Comparison of ENCODE assay signal across 15 cellular contexts in genomic region chr3:9747267-9747666, GRCh38. TPM values are rescaled to one million over a fixed set of nuclear protein-coding genes. Genes with fewer than 3 reads are reported as not detected.
DNase-seq lines count a peak whose midpoint lies in the region; ATAC-seq and TF ChIP-seq lines count a peak whose summit lies in the region.
"Had no signal": no experiment of that assay in that cellular context is flagged by ENCODE, and none has a peak within 500 bp of the region (broad histone marks: within the 10 kb centered on the region; RNA-seq: fewer than 3 reads in every experiment).

No MANE protein-coding gene starts in this region.

- H3K4me1 Mint-ChIP-seq in activated CD4-positive, alpha-beta memory T cell treated with anti-CD3 and anti-CD28 coated beads for 36 hours (ENCODE audit: low read depth): peaks cover 39% of the 10 kb centered on the region
- H3K4me1 Mint-ChIP-seq in activated CD4-positive, alpha-beta memory T cell treated with anti-CD3 and anti-CD28 coated beads, Interleukin-2, amount 10 ng/mL, durations not matched to agents 7 days and 5 days: peaks cover 44% of the 10 kb centered on the region
- peaks cover 18% of the 10 kb centered on the region for H3K4me1 Mint-ChIP-seq in neural progenitor cell

- CTCF ChIA-PET in activated CD4-positive, alpha-beta memory T cell treated with anti-CD3 and anti-CD28 coated beads for 36 hours (lab: Charles Lee): no interaction called here
- CTCF ChIA-PET in activated CD4-positive, alpha-beta memory T cell treated with anti-CD3 and anti-CD28 coated beads, Interleukin-2, amount 10 ng/mL, durations not matched to agents 7 days and 5 days (lab: Charles Lee): interaction anchor here (1.8 kb wide), 1 partner anchor 16 kb away, joined by 4 read pairs; the partner anchor contains the start of gene BRPF1

- TF ChIP-seq POLR2A in NB4 (IDR thresholded peaks at IDR 0.05; ENCODE audit: extremely low read depth, insufficient read length): no peak

- peak overlapping the region; percentile 74 for H3K27ac Mint-ChIP-seq in activated CD4-positive, alpha-beta memory T cell treated with anti-CD3 and anti-CD28 coated beads for 36 hours
- H3K27ac Mint-ChIP-seq in activated CD4-positive, alpha-beta memory T cell treated with anti-CD3 and anti-CD28 coated beads, Interleukin-2, amount 10 ng/mL, durations not matched to agents 7 days and 5 days: no peak overlapping the region
- H3K27ac Mint-ChIP-seq in neural progenitor cell: no peak overlapping the region

- H3K4me2 ChIP-seq in smooth muscle cell (peak overlapping the region; percentile 56), neural progenitor cell (no peak overlapping the region)

- peaks cover 7% of the 10 kb centered on the region for H3K79me2 ChIP-seq in smooth muscle cell (ENCODE audit: low read depth)
- H3K79me2 ChIP-seq in neural progenitor cell (ENCODE audit: low read depth): peaks cover 16% of the 10 kb centered on the region

- H3K4me1 ChIP-seq in smooth muscle cell (ENCODE audit: low read depth): peaks cover 10% of the 10 kb centered on the region
- peaks cover 4% of the 10 kb centered on the region for H3K4me1 ChIP-seq in neural progenitor cell
- H3K4me1 ChIP-seq: SJCRH30 had no signal

- H3K36me3 ChIP-seq in smooth muscle cell (ENCODE audit: low read depth) (no peaks in the 10 kb centered on the region), neural progenitor cell (no peaks in the 10 kb centered on the region)

- H3K36me3 Mint-ChIP-seq in activated CD4-positive, alpha-beta memory T cell treated with anti-CD3 and anti-CD28 coated beads for 36 hours: peaks cover 67% of the 10 kb centered on the region
- H3K36me3 Mint-ChIP-seq in activated CD4-positive, alpha-beta memory T cell treated with anti-CD3 and anti-CD28 coated beads, Interleukin-2, amount 10 ng/mL, durations not matched to agents 7 days and 5 days (ENCODE audit: low read depth): peaks cover 78% of the 10 kb centered on the region
- H3K36me3 Mint-ChIP-seq in neural progenitor cell: peaks cover 34% of the 10 kb centered on the region

- H3K9me3 Mint-ChIP-seq in activated CD4-positive, alpha-beta memory T cell treated with anti-CD3 and anti-CD28 coated beads for 36 hours: no peaks in the 10 kb centered on the region
- no peaks in the 10 kb centered on the region for H3K9me3 Mint-ChIP-seq in activated CD4-positive, alpha-beta memory T cell treated with anti-CD3 and anti-CD28 coated beads, Interleukin-2, amount 10 ng/mL, durations not matched to agents 7 days and 5 days
- no peaks in the 10 kb centered on the region for H3K9me3 Mint-ChIP-seq in neural progenitor cell

- no peak for ATAC-seq in GM21515 (IDR thresholded peaks at IDR 0.05; ENCODE audit: unreplicated experiment)

- H3K27me3 ChIP-seq in smooth muscle cell (ENCODE audit: low read depth) (no peaks in the 10 kb centered on the region), neural progenitor cell (no peaks in the 10 kb centered on the region)
- H3K27me3 ChIP-seq: neutrophil, SJCRH30 had no signal

- no peak overlapping the region for H2AFZ ChIP-seq in smooth muscle cell (ENCODE audit: low read depth)
- H2AFZ ChIP-seq in neural progenitor cell (replicated peaks): no peak overlapping the region

- WGBS in smooth muscle cell (ENCODE audit: low lambda C conversion rate): 84% methylated on average over 8 of the region's 8 CpGs

- H3K4me3 Mint-ChIP-seq in activated CD4-positive, alpha-beta memory T cell treated with anti-CD3 and anti-CD28 coated beads for 36 hours: no peak overlapping the region
- H3K4me3 Mint-ChIP-seq in activated CD4-positive, alpha-beta memory T cell treated with anti-CD3 and anti-CD28 coated beads, Interleukin-2, amount 10 ng/mL, durations not matched to agents 7 days and 5 days: no peak overlapping the region
- H3K4me3 Mint-ChIP-seq in neural progenitor cell: no peak overlapping the region

- no peaks in the 10 kb centered on the region for H4K20me1 ChIP-seq in smooth muscle cell (ENCODE audit: low read depth)
- H4K20me1 ChIP-seq in neural progenitor cell (ENCODE audit: low read depth): no peaks in the 10 kb centered on the region

- H3K9ac ChIP-seq in smooth muscle cell (ENCODE audit: low read depth) (no peak overlapping the region), neural progenitor cell (no peak overlapping the region)

- TF ChIP-seq CTCF in NB4 (IDR thresholded peaks at IDR 0.05; ENCODE audit: low read depth, low read length): no peak
- TF ChIP-seq CTCF in smooth muscle cell (IDR thresholded peaks at IDR 0.05; ENCODE audit: borderline replicate concordance, insufficient read depth, poor library complexity, severe bottlenecking): no peak
- no peak for TF ChIP-seq CTCF in neural progenitor cell (IDR thresholded peaks at IDR 0.05)

- H3K27ac ChIP-seq in smooth muscle cell (ENCODE audit: low read depth) (peak overlapping the region; percentile 71), neural progenitor cell (no peak overlapping the region)
- H3K27ac ChIP-seq: neutrophil, SJCRH30, skin epidermis had no signal

- POLR2A ChIA-PET in activated CD4-positive, alpha-beta memory T cell treated with anti-CD3 and anti-CD28 coated beads for 36 hours (lab: Charles Lee): interaction anchor here (1.4 kb wide), 1 partner anchor 15 kb away, joined by 3 read pairs; no protein-coding TSS in a partner anchor
- POLR2A ChIA-PET in activated CD4-positive, alpha-beta memory T cell treated with anti-CD3 and anti-CD28 coated beads, Interleukin-2, amount 10 ng/mL, durations not matched to agents 7 days and 5 days (lab: Charles Lee): interaction anchor here (5.8 to 11.9 kb wide), 2 partner anchors 14 to 45 kb away, joined by 59 to 158 read pairs; partner anchors contain the start of genes ARPC4, BRPF1 and TADA3

- H3F3A ChIP-seq in smooth muscle cell (ENCODE audit: low read depth) (peaks cover 28% of the 10 kb centered on the region), neural progenitor cell (ENCODE audit: low read depth) (peaks cover 27% of the 10 kb centered on the region)

- H3K9me3 ChIP-seq in smooth muscle cell (replicated peaks; ENCODE audit: low read depth): no peaks in the 10 kb centered on the region
- no peaks in the 10 kb centered on the region for H3K9me3 ChIP-seq in neural progenitor cell (ENCODE audit: low read depth)
- H3K9me3 ChIP-seq: neutrophil, SJCRH30 had no signal

- DNase-seq in activated CD4-positive, alpha-beta memory T cell treated with anti-CD3 and anti-CD28 coated beads for 36 hours: peak; percentile 27
- DNase-seq in activated CD4-positive, alpha-beta memory T cell treated with anti-CD3 and anti-CD28 coated beads, Interleukin-2, amount 10 ng/mL, durations not matched to agents 7 days and 5 days: no peak
- DNase-seq in NB4 (ENCODE audit: low read depth) (peak; percentile 68), dermis blood vessel endothelial cell (peak; percentile 77), smooth muscle cell (lab: John Stamatoyannopoulos, UW; ENCODE audit: unreplicated experiment) (no peak), SKM-1 (lab: John Stamatoyannopoulos, UW; ENCODE audit: unreplicated experiment) (no peak), neural progenitor cell (ENCODE audit: low spot score) (no peak)
- DNase-seq: 8988T, H7, mammary epithelial cell, SJCRH30 had no signal

- H3K4me3 ChIP-seq in NB4 (ENCODE audit: low read depth, low read length): no peak overlapping the region
- no peak overlapping the region for H3K4me3 ChIP-seq in smooth muscle cell
- no peak overlapping the region for H3K4me3 ChIP-seq in neural progenitor cell
- H3K4me3 ChIP-seq: SJCRH30, skin epidermis had no signal

- intact Hi-C loops in activated CD4-positive, alpha-beta memory T cell treated with anti-CD3 and anti-CD28 coated beads for 36 hours (cut with micrococcal nuclease): no loop called here

- H3K27me3 Mint-ChIP-seq in activated CD4-positive, alpha-beta memory T cell treated with anti-CD3 and anti-CD28 coated beads for 36 hours: no peaks in the 10 kb centered on the region
- H3K27me3 Mint-ChIP-seq in activated CD4-positive, alpha-beta memory T cell treated with anti-CD3 and anti-CD28 coated beads, Interleukin-2, amount 10 ng/mL, durations not matched to agents 7 days and 5 days: no peaks in the 10 kb centered on the region
- peaks cover 4% of the 10 kb centered on the region for H3K27me3 Mint-ChIP-seq in neural progenitor cell (ENCODE audit: insufficient read depth, low read depth)

RNA-seq across cellular contexts. Expression of gene OGG1, which starts 2.5 kb away (rescaled TPM):
- 10 to 100 TPM; 35.7 to 36.5 TPM for total RNA-seq in activated CD4-positive, alpha-beta memory T cell treated with anti-CD3 and anti-CD28 coated beads for 36 hours
- total RNA-seq in activated CD4-positive, alpha-beta memory T cell treated with anti-CD3 and anti-CD28 coated beads, Interleukin-2, amount 10 ng/mL, durations not matched to agents 7 days and 5 days: 10 to 100 TPM; 29.5 to 34.3 TPM
- total RNA-seq in dermis blood vessel endothelial cell (15.5 and 16.6 TPM in 2 replicates), smooth muscle cell (13.4 and 16.0 TPM in 2 replicates), neural progenitor cell (ENCODE audit: low replicate concordance) (15.8 and 33.8 TPM in 2 replicates)
- polyA plus RNA-seq in smooth muscle cell: 22.3 and 24.6 TPM in 2 replicates

RNA-seq across cellular contexts. Expression of gene BRPF1, which starts 15.7 kb away (rescaled TPM):
- total RNA-seq in activated CD4-positive, alpha-beta memory T cell treated with anti-CD3 and anti-CD28 coated beads for 36 hours: 10 to 100 TPM; 25.0 to 27.3 TPM
- 10 to 100 TPM; 38.9 to 41.9 TPM for total RNA-seq in activated CD4-positive, alpha-beta memory T cell treated with anti-CD3 and anti-CD28 coated beads, Interleukin-2, amount 10 ng/mL, durations not matched to agents 7 days and 5 days
- total RNA-seq in dermis blood vessel endothelial cell: 24.8 and 29.3 TPM in 2 replicates
- total RNA-seq in smooth muscle cell: 11.5 and 13.9 TPM in 2 replicates
- 14.3 and 17.1 TPM in 2 replicates for polyA plus RNA-seq in smooth muscle cell
- total RNA-seq in neural progenitor cell (ENCODE audit: low replicate concordance): 12.1 and 17.5 TPM in 2 replicates

RNA-seq across cellular contexts. Expression of gene CAMK1, which starts 22.5 kb away (rescaled TPM):
- 10 to 100 TPM; 48.2 to 51.9 TPM for total RNA-seq in activated CD4-positive, alpha-beta memory T cell treated with anti-CD3 and anti-CD28 coated beads for 36 hours
- 10 to 100 TPM; 18.5 to 20.2 TPM for total RNA-seq in activated CD4-positive, alpha-beta memory T cell treated with anti-CD3 and anti-CD28 coated beads, Interleukin-2, amount 10 ng/mL, durations not matched to agents 7 days and 5 days
- total RNA-seq in dermis blood vessel endothelial cell (34.7 and 40.3 TPM in 2 replicates), smooth muscle cell (3.9 and 6.4 TPM in 2 replicates), neural progenitor cell (ENCODE audit: low replicate concordance) (24.9 and 32.4 TPM in 2 replicates)
- 6.3 and 10.9 TPM in 2 replicates for polyA plus RNA-seq in smooth muscle cell

RNA-seq across cellular contexts. Expression of gene CPNE9, which starts 43.6 kb away (rescaled TPM):
- not detected for total RNA-seq in activated CD4-positive, alpha-beta memory T cell treated with anti-CD3 and anti-CD28 coated beads for 36 hours
- under 1 TPM in 1 of 2 experiments, not detected in 1; 0.33 TPM for total RNA-seq in activated CD4-positive, alpha-beta memory T cell treated with anti-CD3 and anti-CD28 coated beads, Interleukin-2, amount 10 ng/mL, durations not matched to agents 7 days and 5 days
- total RNA-seq in dermis blood vessel endothelial cell: not detected in 2 replicates
- total RNA-seq in smooth muscle cell: not detected in 2 replicates
- polyA plus RNA-seq in smooth muscle cell: 0.44 TPM in 1 of 2 replicates, not detected in the other
- 0.43 TPM in 1 of 2 replicates, not detected in the other for total RNA-seq in neural progenitor cell (ENCODE audit: low replicate concordance)
- total RNA-seq: dermis microvascular lymphatic vessel endothelial cell, mammary epithelial cell had no signal
- polyA plus RNA-seq: mammary epithelial cell had no signal

RNA-seq across cellular contexts. Expression of gene TADA3, which starts 45.0 kb away (rescaled TPM):
- 10 to 100 TPM; 86.9 to 92.1 TPM for total RNA-seq in activated CD4-positive, alpha-beta memory T cell treated with anti-CD3 and anti-CD28 coated beads for 36 hours
- 10 to 100 TPM; 88.1 to 88.3 TPM for total RNA-seq in activated CD4-positive, alpha-beta memory T cell treated with anti-CD3 and anti-CD28 coated beads, Interleukin-2, amount 10 ng/mL, durations not matched to agents 7 days and 5 days
- 39.5 and 60.6 TPM in 2 replicates for total RNA-seq in dermis blood vessel endothelial cell
- 50.9 and 51.8 TPM in 2 replicates for total RNA-seq in smooth muscle cell
- 72.5 and 79.6 TPM in 2 replicates for polyA plus RNA-seq in smooth muscle cell
- total RNA-seq in neural progenitor cell (ENCODE audit: low replicate concordance): 50.8 and 86.3 TPM in 2 replicates

Comparison
In these comparisons a context has a peak if more than half of its experiments do, and no peak if none do; other contexts are left out.
1. DNase-seq: peak in activated CD4-positive, alpha-beta memory T cell treated with anti-CD3 and anti-CD28 coated beads for 36 hours (single experiment), NB4 (single experiment) and dermis blood vessel endothelial cell (single experiment); none in activated CD4-positive, alpha-beta memory T cell treated with anti-CD3 and anti-CD28 coated beads, Interleukin-2, amount 10 ng/mL, durations not matched to agents 7 days and 5 days (single experiment), smooth muscle cell (single experiment), SKM-1 (single experiment) and neural progenitor cell (single experiment).